ENCODE assay signal across 27 cellular contexts in the genomic region with DNA sequence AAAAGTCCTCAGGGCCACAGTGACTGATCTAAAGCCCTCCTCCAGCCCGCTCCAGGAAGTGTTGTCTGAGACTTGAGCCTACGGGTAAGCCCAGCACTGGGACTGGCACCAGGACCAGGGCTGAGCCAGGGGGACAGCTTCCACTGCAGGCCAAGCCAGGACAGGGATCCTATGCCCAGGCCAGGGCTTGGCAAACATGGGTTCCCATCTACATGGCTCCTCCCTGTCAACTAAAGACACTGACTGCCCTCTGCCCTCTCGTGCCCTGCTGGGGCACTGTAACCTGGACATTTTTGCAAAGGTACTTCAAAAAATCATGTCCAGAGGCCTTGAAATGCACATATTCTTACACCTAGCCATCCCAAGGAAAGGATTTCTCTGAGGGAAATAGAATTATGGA.
"Had no signal": no experiment of that assay in that cellular context is flagged by ENCODE, and none has a peak within 500 bp of the region (broad histone marks: within the 10 kb centered on the region; RNA-seq: fewer than 3 reads in every experiment).

No MANE protein-coding gene starts in this region.

- H3K4me3 ChIP-seq: neural progenitor cell, ovary, psoas muscle, stomach, thoracic aorta, thyroid gland, tibial nerve, upper lobe of left lung, vagina had no signal

- H3K4me1 ChIP-seq: neural progenitor cell, parathyroid adenoma, psoas muscle, stomach, thyroid gland, tibial nerve, vagina had no signal

- H3K27me3 ChIP-seq: neural progenitor cell, ovary, thyroid gland, tibial nerve, upper lobe of left lung, vagina had no signal

- H3K9ac ChIP-seq: neural progenitor cell, parathyroid adenoma had no signal

- H3K9me3 Mint-ChIP-seq: natural killer cell; nephron; neural progenitor cell; stimulated activated effector memory CD8-positive, alpha-beta T cell treated with anti-CD3 and anti-CD28 coated beads, Interleukin-12 subunit alpha, Interleukin-12 subunit beta, amount 100 ng/mL, for 72 hours; stimulated activated naive B cell treated with anti-CD40 and anti-IgM and Interleukin-4, amounts not matched to agents 10 μg/mL and 1 μg/mL and 100 μg/mL, for 72 hours; stimulated activated naive CD8-positive, alpha-beta T cell treated with anti-CD3 and anti-CD28 coated beads, Interleukin-15, Interleukin-2, amounts not matched to agents 100 ng/mL and 50 ng/mL, for 24 hours had no signal

- ATAC-seq: natural killer cell; psoas muscle; right cardiac atrium; sciatic nerve; stimulated activated effector memory CD8-positive, alpha-beta T cell treated with anti-CD3 and anti-CD28 coated beads, Interleukin-12 subunit alpha, Interleukin-12 subunit beta, amount 100 ng/mL, for 72 hours; stimulated activated naive B cell treated with anti-CD40 and anti-IgM and Interleukin-4, amounts not matched to agents 10 μg/mL and 1 μg/mL and 100 μg/mL, for 72 hours had no signal

- H3K27me3 Mint-ChIP-seq: stimulated activated naive CD8-positive, alpha-beta T cell treated with anti-CD3 and anti-CD28 coated beads, Interleukin-15, Interleukin-2, amounts not matched to agents 100 ng/mL and 50 ng/mL, for 24 hours had no signal

- H3K27ac ChIP-seq: neural progenitor cell, ovary, parathyroid adenoma, psoas muscle, stomach, thoracic aorta, thyroid gland, tibial nerve, upper lobe of left lung, vagina had no signal

- DNase-seq: natural killer cell; occipital lobe; ovary; posterior cingulate gyrus; psoas muscle; right cardiac atrium; small intestine; stimulated activated CD4-positive, alpha-beta T cell treated with anti-CD3 and anti-CD28 coated beads, Interleukin-15, amount 100 ng/mL, for 24 hours; stimulated activated CD4-positive, alpha-beta T cell treated with anti-CD3 and anti-CD28 coated beads, Interleukin-2, amount 100 ng/mL, for 24 hours; stimulated activated CD4-positive, alpha-beta T cell treated with anti-CD3 and anti-CD28 coated beads, Interleukin-2, amount 100 ng/mL, for 48 hours; stimulated activated CD4-positive, alpha-beta T cell treated with anti-CD3 and anti-CD28 coated beads, Interleukin-4, amount 100 ng/mL, for 24 hours; stimulated activated naive B cell treated with anti-CD40 and anti-IgM and Interleukin-4, amounts not matched to agents 10 μg/mL and 1 μg/mL and 100 μg/mL, for 72 hours; stimulated activated naive CD4-positive, alpha-beta T cell treated with Interleukin-2 at 50 U/mL for 16 hours; stomach; thyroid gland; upper lobe of left lung had no signal

- FAIRE-seq: small intestine, urothelium cell line had no signal

- H3K79me2 ChIP-seq: parathyroid adenoma had no signal

- H3K4me3 Mint-ChIP-seq: natural killer cell; nephron; neural progenitor cell; stimulated activated effector memory CD8-positive, alpha-beta T cell treated with anti-CD3 and anti-CD28 coated beads, Interleukin-12 subunit alpha, Interleukin-12 subunit beta, amount 100 ng/mL, for 72 hours; stimulated activated naive B cell treated with anti-CD40 and anti-IgM and Interleukin-4, amounts not matched to agents 10 μg/mL and 1 μg/mL and 100 μg/mL, for 72 hours; stimulated activated naive CD8-positive, alpha-beta T cell treated with anti-CD3 and anti-CD28 coated beads, Interleukin-15, Interleukin-2, amounts not matched to agents 100 ng/mL and 50 ng/mL, for 24 hours had no signal

- H3K9me3 ChIP-seq: ovary, psoas muscle, stomach, thoracic aorta, thyroid gland, tibial nerve, upper lobe of left lung, vagina had no signal

- H3K36me3 Mint-ChIP-seq: natural killer cell; neural progenitor cell; stimulated activated effector memory CD8-positive, alpha-beta T cell treated with anti-CD3 and anti-CD28 coated beads, Interleukin-12 subunit alpha, Interleukin-12 subunit beta, amount 100 ng/mL, for 72 hours; stimulated activated naive B cell treated with anti-CD40 and anti-IgM and Interleukin-4, amounts not matched to agents 10 μg/mL and 1 μg/mL and 100 μg/mL, for 72 hours had no signal

- H3K4me1 Mint-ChIP-seq: nephron; stimulated activated effector memory CD8-positive, alpha-beta T cell treated with anti-CD3 and anti-CD28 coated beads, Interleukin-12 subunit alpha, Interleukin-12 subunit beta, amount 100 ng/mL, for 72 hours had no signal

- H2AFZ ChIP-seq: neural progenitor cell, parathyroid adenoma had no signal

- H3K36me3 ChIP-seq: neural progenitor cell, ovary, stomach, thoracic aorta, thyroid gland, tibial nerve, vagina had no signal

- H3K27ac Mint-ChIP-seq: natural killer cell; nephron; neural progenitor cell; progenitor cell of endocrine pancreas; stimulated activated effector memory CD8-positive, alpha-beta T cell treated with anti-CD3 and anti-CD28 coated beads, Interleukin-12 subunit alpha, Interleukin-12 subunit beta, amount 100 ng/mL, for 72 hours; stimulated activated naive B cell treated with anti-CD40 and anti-IgM and Interleukin-4, amounts not matched to agents 10 μg/mL and 1 μg/mL and 100 μg/mL, for 72 hours; stimulated activated naive CD8-positive, alpha-beta T cell treated with anti-CD3 and anti-CD28 coated beads, Interleukin-15, Interleukin-2, amounts not matched to agents 100 ng/mL and 50 ng/mL, for 24 hours had no signal

- H3K4me2 ChIP-seq: neural progenitor cell had no signal
